8 cellular contexts compared by ENCODE assay signal in the genomic region with DNA sequence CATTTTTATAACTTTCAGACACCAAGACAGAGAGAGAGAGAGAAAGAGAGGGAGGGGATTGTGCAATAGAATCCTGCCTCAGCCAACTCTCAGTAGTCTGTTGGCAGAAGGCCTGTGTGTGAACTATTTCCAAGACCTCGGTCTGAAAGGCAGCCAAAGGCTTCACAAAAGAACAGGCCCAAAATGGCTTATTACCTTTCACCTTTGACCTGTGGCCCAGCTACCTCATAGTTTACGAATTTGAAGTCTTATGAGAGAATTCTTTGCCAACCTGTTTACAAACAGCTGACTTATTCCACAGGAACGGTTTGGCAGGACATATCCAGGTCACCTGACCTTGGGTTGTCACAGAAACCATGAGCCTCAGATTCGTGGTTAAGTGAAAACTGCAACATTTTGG. TPM values are rescaled to one million over a fixed set of nuclear protein-coding genes. Genes with fewer than 3 reads are reported as not detected.
DNase-seq lines count a peak whose midpoint lies in the region; ATAC-seq and TF ChIP-seq lines count a peak whose summit lies in the region.

No MANE protein-coding gene starts in this region.

- H3K27ac Mint-ChIP-seq in GM23338 (no peak overlapping the region), natural killer cell (no peak overlapping the region)
- H3K27ac Mint-ChIP-seq in activated T-cell treated with anti-CD3 and anti-CD28 coated beads, Interleukin-2, amount 50 U/mL, for 24 hours = no peak overlapping the region

- H3K4me3 ChIP-seq in GM23338 = no peak overlapping the region
- no peak overlapping the region for H3K4me3 ChIP-seq in astrocyte of the cerebellum (ENCODE audit: low read depth, low read length)
- H3K4me3 ChIP-seq in right cardiac atrium (ENCODE audit: low read length) = no peak overlapping the region

- ATAC-seq in GM23338 (no peak), right cardiac atrium (peak; percentile 95 to 96), sciatic nerve (peak; percentile 98), natural killer cell (no peak), HG03439 (IDR thresholded peaks at IDR 0.05; ENCODE audit: unreplicated experiment) (no peak)

- no peak overlapping the region for H3K4me2 ChIP-seq in GM23338

- no peaks in the 10 kb centered on the region for H3F3A ChIP-seq in GM23338 (replicated peaks; ENCODE audit: low read depth)

- peaks cover 9% of the 10 kb centered on the region; the same call in 2 of the 3 replicates for H3K36me3 Mint-ChIP-seq in GM23338 (ENCODE audit: low read depth)
- H3K36me3 Mint-ChIP-seq in natural killer cell = no peaks in the 10 kb centered on the region
- no peaks in the 10 kb centered on the region for H3K36me3 Mint-ChIP-seq in activated T-cell treated with anti-CD3 and anti-CD28 coated beads, Interleukin-2, amount 50 U/mL, for 24 hours (ENCODE audit: low read depth)

- H3K4me3 Mint-ChIP-seq in GM23338 (no peak overlapping the region), natural killer cell (no peak overlapping the region)
- H3K4me3 Mint-ChIP-seq in activated T-cell treated with anti-CD3 and anti-CD28 coated beads, Interleukin-2, amount 50 U/mL, for 24 hours = no peak overlapping the region

- H3K27me3 Mint-ChIP-seq in GM23338 (ENCODE audit: insufficient read depth, low read depth, poor library complexity) = peaks cover 2% of the 10 kb centered on the region
- peaks cover 0 to 4% of the 10 kb centered on the region in 2 donors for H3K27me3 Mint-ChIP-seq in natural killer cell (ENCODE audit: low read depth in 2 of 2)
- H3K27me3 Mint-ChIP-seq in activated T-cell treated with anti-CD3 and anti-CD28 coated beads, Interleukin-2, amount 50 U/mL, for 24 hours = peaks cover 4% of the 10 kb centered on the region

- in situ Hi-C loops in astrocyte of the cerebellum (cut with HindIII; ENCODE audit: low sequenced_read_pairs) = no loop called here

- H3K4me1 ChIP-seq in GM23338 (ENCODE audit: insufficient read depth) (no peaks in the 10 kb centered on the region), right cardiac atrium (ENCODE audit: control insufficient read depth, insufficient read depth, low read length) (peaks cover 2% of the 10 kb centered on the region)

- H3K4me1 Mint-ChIP-seq in GM23338 (no peaks in the 10 kb centered on the region), natural killer cell (no peaks in the 10 kb centered on the region)
- no peaks in the 10 kb centered on the region for H3K4me1 Mint-ChIP-seq in activated T-cell treated with anti-CD3 and anti-CD28 coated beads, Interleukin-2, amount 50 U/mL, for 24 hours (ENCODE audit: low read depth)

- H3K36me3 ChIP-seq in GM23338 (ENCODE audit: insufficient read depth) = no peaks in the 10 kb centered on the region

- H2AFZ ChIP-seq in GM23338 = no peak overlapping the region

- peaks cover 16% of the 10 kb centered on the region; the same call in 2 of the 3 replicates for H3K9me3 Mint-ChIP-seq in GM23338
- peaks cover 4 to 5% of the 10 kb centered on the region in 2 donors for H3K9me3 Mint-ChIP-seq in natural killer cell
- H3K9me3 Mint-ChIP-seq in activated T-cell treated with anti-CD3 and anti-CD28 coated beads, Interleukin-2, amount 50 U/mL, for 24 hours = peaks cover 5% of the 10 kb centered on the region

- TF ChIP-seq CTCF in GM23338 (conservative IDR thresholded peaks at IDR 0.05; ENCODE audit: low read depth in 2 of 2) (no peak), astrocyte of the cerebellum (IDR thresholded peaks at IDR 0.05; ENCODE audit: low read depth, low read length, missing control alignments) (no peak), natural killer cell (IDR thresholded peaks at IDR 0.05) (no peak)

- no peak overlapping the region for H3K27ac ChIP-seq in GM23338 (ENCODE audit: low read depth)
- no peak overlapping the region for H3K27ac ChIP-seq in right cardiac atrium (ENCODE audit: low read length)

- intact Hi-C loops in right cardiac atrium (cut with DNase I) (no loop called here), sciatic nerve (cut with DNase I) (no loop called here), natural killer cell (cut with micrococcal nuclease) (no loop called here)

- no peaks in the 10 kb centered on the region for H3K9me3 ChIP-seq in right cardiac atrium (ENCODE audit: control insufficient read depth, low read length)

- H3K79me2 ChIP-seq in GM23338 (replicated peaks; ENCODE audit: insufficient read depth) = no peaks in the 10 kb centered on the region

- DNase-seq in GM23338 (ENCODE audit: low spot score) (peak; percentile 3), astrocyte of the cerebellum (ENCODE audit: low read depth) (peak; percentile 99), right cardiac atrium (peak; percentile 64 to 85 (median 78)), sciatic nerve (ENCODE audit: low spot score) (peak; percentile 88), natural killer cell (no peak), NCI-H510A treated with DMSO at 0.1 percent for 48 hours (lab: John Stamatoyannopoulos, UW) (no peak)
- no peak for DNase-seq in activated T-cell treated with anti-CD3 and anti-CD28 coated beads, Interleukin-2, amount 50 U/mL, for 24 hours

- H3K27me3 ChIP-seq in GM23338 (ENCODE audit: insufficient read depth) (no peaks in the 10 kb centered on the region), right cardiac atrium (ENCODE audit: control insufficient read depth, insufficient read depth) (no peaks in the 10 kb centered on the region)

- no peaks in the 10 kb centered on the region for H4K20me1 ChIP-seq in GM23338 (replicated peaks; ENCODE audit: insufficient read depth)

- WGBS in right cardiac atrium = 16% methylated on average over 4 of the region's 4 CpGs

- no peaks in the 10 kb centered on the region for H3K9me2 ChIP-seq in GM23338 (ENCODE audit: insufficient read depth)

TF ChIP-seq in GM23338, 12 proteins besides CTCF, POLR2A, EP300 and RAD21 (continues in another document):
- TF ChIP-seq JUNB (IDR thresholded peaks at IDR 0.05; ENCODE audit: unreplicated experiment) (no peak), ZNF114 (CRISPR knock-in tag; IDR thresholded peaks at IDR 0.05) (no peak)
- TF ChIP-seq, protein P1, sequence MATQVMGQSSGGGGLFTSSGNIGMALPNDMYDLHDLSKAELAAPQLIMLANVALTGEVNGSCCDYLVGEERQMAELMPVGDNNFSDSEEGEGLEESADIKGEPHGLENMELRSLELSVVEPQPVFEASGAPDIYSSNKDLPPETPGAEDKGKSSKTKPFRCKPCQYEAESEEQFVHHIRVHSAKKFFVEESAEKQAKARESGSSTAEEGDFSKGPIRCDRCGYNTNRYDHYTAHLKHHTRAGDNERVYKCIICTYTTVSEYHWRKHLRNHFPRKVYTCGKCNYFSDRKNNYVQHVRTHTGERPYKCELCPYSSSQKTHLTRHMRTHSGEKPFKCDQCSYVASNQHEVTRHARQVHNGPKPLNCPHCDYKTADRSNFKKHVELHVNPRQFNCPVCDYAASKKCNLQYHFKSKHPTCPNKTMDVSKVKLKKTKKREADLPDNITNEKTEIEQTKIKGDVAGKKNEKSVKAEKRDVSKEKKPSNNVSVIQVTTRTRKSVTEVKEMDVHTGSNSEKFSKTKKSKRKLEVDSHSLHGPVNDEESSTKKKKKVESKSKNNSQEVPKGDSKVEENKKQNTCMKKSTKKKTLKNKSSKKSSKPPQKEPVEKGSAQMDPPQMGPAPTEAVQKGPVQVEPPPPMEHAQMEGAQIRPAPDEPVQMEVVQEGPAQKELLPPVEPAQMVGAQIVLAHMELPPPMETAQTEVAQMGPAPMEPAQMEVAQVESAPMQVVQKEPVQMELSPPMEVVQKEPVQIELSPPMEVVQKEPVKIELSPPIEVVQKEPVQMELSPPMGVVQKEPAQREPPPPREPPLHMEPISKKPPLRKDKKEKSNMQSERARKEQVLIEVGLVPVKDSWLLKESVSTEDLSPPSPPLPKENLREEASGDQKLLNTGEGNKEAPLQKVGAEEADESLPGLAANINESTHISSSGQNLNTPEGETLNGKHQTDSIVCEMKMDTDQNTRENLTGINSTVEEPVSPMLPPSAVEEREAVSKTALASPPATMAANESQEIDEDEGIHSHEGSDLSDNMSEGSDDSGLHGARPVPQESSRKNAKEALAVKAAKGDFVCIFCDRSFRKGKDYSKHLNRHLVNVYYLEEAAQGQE (IDR thresholded peaks at IDR 0.05; ENCODE audit: unreplicated experiment) = no peak

RNA-seq across cellular contexts. Expression of a gene that starts 48.6 kb away (rescaled TPM):
- 0.59 and 3.0 TPM in 2 replicates for total RNA-seq in GM23338 (2014; rRNA removed; shearing (Covaris generic))
- polyA plus RNA-seq in GM23338 (2016; fragmentation: Nextera tagmentation; extraction: Ambion mirVana) = 4.5 and 9.2 TPM in 2 replicates
- total RNA-seq in right cardiac atrium = 10 to 100 TPM in 3 of 4 donors, 1 to 10 TPM in 1; 7.8 to 13.2 (median 11.8) TPM
- polyA plus RNA-seq in right cardiac atrium = 10.3 TPM
- total RNA-seq in sciatic nerve = 49.3 TPM
- total RNA-seq in natural killer cell = not detected

RNA-seq across cellular contexts. Expression of a gene that starts 50.7 kb away (rescaled TPM):
- total RNA-seq in GM23338 (2014; rRNA removed; shearing (Covaris generic)) = not detected in 2 replicates
- polyA plus RNA-seq in GM23338 (2016; fragmentation: Nextera tagmentation; extraction: Ambion mirVana) = not detected in 2 replicates
- total RNA-seq in right cardiac atrium = 10 to 100 TPM; 22.1 to 59.2 (median 42.6) TPM
- polyA plus RNA-seq in right cardiac atrium = 29.0 TPM
- 181 TPM for total RNA-seq in sciatic nerve
- not detected for total RNA-seq in natural killer cell

Comparison
In these comparisons a context has a peak if more than half of its experiments do, and no peak if none do; other contexts are left out.
1. ATAC-seq: peak in right cardiac atrium (2 of 2) and sciatic nerve (single experiment); none in GM23338 (single experiment), natural killer cell (0 of 3) and HG03439 (single experiment).
2. DNase-seq: peak in GM23338 (single experiment), astrocyte of the cerebellum (single experiment), right cardiac atrium (3 of 3) and sciatic nerve (single experiment); none in natural killer cell (single experiment), activated T-cell treated with anti-CD3 and anti-CD28 coated beads, Interleukin-2, amount 50 U/mL, for 24 hours (single experiment) and NCI-H510A treated with DMSO at 0.1 percent for 48 hours (single experiment).
3. RNA of a gene that starts 50.7 kb away (total RNA-seq): 181 TPM in sciatic nerve (single experiment) and 22.1 to 59.2 TPM in right cardiac atrium; not detected in GM23338 and not detected in natural killer cell; every median in the first group is over 10 times any median in the second.